ENCODE assay signal across 16 cellular contexts in the genomic region with DNA sequence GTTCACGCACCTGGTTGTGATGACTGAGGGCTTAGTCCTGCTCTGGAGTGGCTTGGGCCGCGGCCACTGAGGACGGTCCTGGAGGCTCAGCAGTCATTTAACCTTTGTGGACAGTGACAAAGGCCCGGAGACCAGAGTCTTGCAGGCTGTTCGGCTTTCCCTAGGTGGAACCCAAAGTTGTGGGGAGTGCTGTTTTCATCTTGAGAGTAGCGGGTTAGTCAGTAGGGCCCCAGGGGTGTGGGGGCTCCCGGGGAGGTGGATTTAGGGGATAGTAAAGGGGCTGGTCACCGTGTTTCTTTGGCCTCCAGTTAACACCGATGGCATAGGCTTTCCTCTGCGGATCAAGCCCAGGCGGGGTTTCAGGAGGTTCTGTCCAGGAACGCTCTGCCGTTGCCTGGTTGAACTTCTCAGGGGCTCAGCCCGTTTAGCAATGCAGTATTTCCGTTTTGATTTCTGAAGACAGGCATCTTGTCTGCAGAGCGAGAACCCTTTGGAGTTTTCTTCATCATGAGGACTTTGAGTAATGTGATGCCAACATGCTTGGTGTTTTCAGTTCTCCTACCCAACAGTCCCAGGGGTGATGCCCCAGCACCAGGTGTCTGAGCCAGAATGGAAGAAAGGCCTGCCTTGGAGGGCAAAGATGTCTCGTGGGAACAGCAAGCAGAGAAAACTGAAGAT. TPM values are rescaled to one million over a fixed set of nuclear protein-coding genes. Genes with fewer than 3 reads are reported as not detected.
DNase-seq lines count a peak whose midpoint lies in the region; ATAC-seq, FAIRE-seq and TF ChIP-seq lines count a peak whose summit lies in the region.
"Had no signal": no experiment of that assay in that cellular context is flagged by ENCODE, and none has a peak within 500 bp of the region (broad histone marks: within the 10 kb centered on the region; RNA-seq: fewer than 3 reads in every experiment).

No MANE protein-coding gene starts in this region.

- H3K4me1 ChIP-seq in HepG2 (ENCODE audit: insufficient read depth, low read length), result no peaks in the 10 kb centered on the region
- H3K4me1 ChIP-seq in right lobe of liver, result no peaks in the 10 kb centered on the region

- peaks cover 42% of the 10 kb centered on the region for H3K36me3 Mint-ChIP-seq in activated T-helper 17 cell treated with anti-CD3 and anti-CD28 coated beads, Interleukin-2, amount 50 U/mL, for 72 hours (ENCODE audit: low read depth)
- H3K36me3 Mint-ChIP-seq in memory B cell, result peaks cover 16% of the 10 kb centered on the region

- H4K20me1 ChIP-seq in HepG2 (ENCODE audit: insufficient read depth, low read length), result no peaks in the 10 kb centered on the region

- 7% methylated on average over 15 of the region's 18 CpGs for WGBS in HepG2 (ENCODE audit: low lambda C conversion rate)
- 52% methylated on average over 8 of the region's 18 CpGs for WGBS in right lobe of liver (ENCODE audit: insufficient coverage, low coverage, low lambda C conversion rate, missing lambda C conversion rate)

- in situ Hi-C loops in HepG2 (cut with HindIII; ENCODE audit: extremely low pct_ligation_motif_present, low pct_unique_long_range_greater_than_20kb), result no loop called here

- FAIRE-seq in HepG2 (lab: Jason Lieb, UNC), result no peak

- H3K9me3 ChIP-seq in HepG2 (ENCODE audit: low read length) (no peaks in the 10 kb centered on the region), right lobe of liver (no peaks in the 10 kb centered on the region)

- H3K27ac ChIP-seq in HepG2 (ENCODE audit: extremely low read length, insufficient read depth, low read length) (no peak overlapping the region), right lobe of liver (no peak overlapping the region)
- H3K27ac ChIP-seq: KMS-11 had no signal

- no peak overlapping the region for H3K4me3 Mint-ChIP-seq in activated T-helper 17 cell treated with anti-CD3 and anti-CD28 coated beads, Interleukin-2, amount 50 U/mL, for 72 hours
- no peak overlapping the region for H3K4me3 Mint-ChIP-seq in memory B cell

- no peaks in the 10 kb centered on the region for H3K27me3 Mint-ChIP-seq in activated T-helper 17 cell treated with anti-CD3 and anti-CD28 coated beads, Interleukin-2, amount 50 U/mL, for 72 hours
- no peaks in the 10 kb centered on the region for H3K27me3 Mint-ChIP-seq in memory B cell

- POLR2A ChIA-PET in HepG2 (lab: Yijun Ruan, JAX), result no interaction called here

- TF ChIP-seq EP300 in HepG2 (IDR thresholded peaks at IDR 0.05; ENCODE audit: low read depth in 2 of 2, low read length in 2 of 2), result no peak
- no peak for TF ChIP-seq EP300 in HepG2 (CRISPR knock-in tag; IDR thresholded peaks at IDR 0.05; ENCODE audit: borderline replicate concordance)

- BruUV-seq in HepG2 (replicated peaks; lab: Mats Ljungman, UMichigan), result no TSS peak

- CTCF ChIA-PET in HepG2 (lab: Yijun Ruan, JAX; ENCODE audit: low intra/inter-chr PET ratio, low total read pairs), result no interaction called here

- intact Hi-C loops in HepG2 (cut with micrococcal nuclease; ENCODE audit: unreplicated experiment) (no loop called here), right lobe of liver (cut with DNase I) (no loop called here)

- peak overlapping the region; percentile 71 for H3K27ac Mint-ChIP-seq in activated T-helper 17 cell treated with anti-CD3 and anti-CD28 coated beads, Interleukin-2, amount 50 U/mL, for 72 hours
- H3K27ac Mint-ChIP-seq in memory B cell, result peak overlapping the region; percentile 41

- TF ChIP-seq RAD21 in HepG2 (CRISPR knock-in tag; IDR thresholded peaks at IDR 0.05), result no peak

- H3K9me3 Mint-ChIP-seq in activated T-helper 17 cell treated with anti-CD3 and anti-CD28 coated beads, Interleukin-2, amount 50 U/mL, for 72 hours, result peaks cover 5% of the 10 kb centered on the region
- H3K9me3 Mint-ChIP-seq in memory B cell, result peaks cover 8% of the 10 kb centered on the region

- H3K4me3 ChIP-seq in HepG2 (replicated peaks in 1 of 3; ENCODE audit: insufficient read depth in 1 of 3, low read depth in 2 of 3, low read length in 3 of 3) (no peak overlapping the region), right lobe of liver (no peak overlapping the region)

- TF ChIP-seq POLR2A in HepG2 (IDR thresholded peaks at IDR 0.05; ENCODE audit: insufficient read depth in 1 of 2, low read depth in 2 of 2, low read length in 2 of 2) (no peak), right lobe of liver (IDR thresholded peaks at IDR 0.05) (no peak)

- H3K4me1 Mint-ChIP-seq in activated T-helper 17 cell treated with anti-CD3 and anti-CD28 coated beads, Interleukin-2, amount 50 U/mL, for 72 hours, result no peaks in the 10 kb centered on the region
- H3K4me1 Mint-ChIP-seq in memory B cell, result no peaks in the 10 kb centered on the region

- no peak for DNase-seq in HepG2 (ENCODE audit: low spot score)
- DNase-seq in right lobe of liver, result no peak
- no peak for DNase-seq in memory B cell (ENCODE audit: low spot score in 2 of 2)
- no peak for DNase-seq in NCI-H2196 (lab: John Stamatoyannopoulos, UW; ENCODE audit: unreplicated experiment)
- DNase-seq: ACHN, GOT3, NCI-H1092, NCI-H1694, NCI-H446 treated with DMSO at 0.1 percent for 48 hours, NCI-H774 had no signal

- TF ChIP-seq CTCF in HepG2 (CRISPR knock-in tag; IDR thresholded peaks at IDR 0.05) (no peak), right lobe of liver (IDR thresholded peaks at IDR 0.05) (no peak)

- ATAC-seq in HepG2 (no peak), right lobe of liver (no peak), memory B cell (ENCODE audit: low read depth) (no peak), HG03442 (IDR thresholded peaks at IDR 0.05; ENCODE audit: unreplicated experiment) (no peak), GM18909 (IDR thresholded peaks at IDR 0.05; ENCODE audit: poor library complexity, unreplicated experiment) (no peak)
- no peak for ATAC-seq in activated T-helper 17 cell treated with anti-CD3 and anti-CD28 coated beads, Interleukin-2, amount 50 U/mL, for 72 hours (replicated peaks)
- ATAC-seq: Right ventricle myocardium inferior had no signal

- no peak overlapping the region for H2AFZ ChIP-seq in HepG2 (ENCODE audit: low read length)

- H3K36me3 ChIP-seq in HepG2 (replicated peaks in 1 of 2; ENCODE audit: control insufficient read depth in 1 of 2, insufficient read depth in 2 of 2, low read length in 2 of 2) (no peaks in the 10 kb centered on the region), right lobe of liver (no peaks in the 10 kb centered on the region)

- H3K27me3 ChIP-seq in HepG2 (ENCODE audit: control insufficient read depth in 1 of 2, insufficient read depth in 2 of 2, low read length in 2 of 2), result peaks cover 29 to 74% of the 10 kb centered on the region in 2 experiments; a peak in 4 of 5 replicates
- no peaks in the 10 kb centered on the region for H3K27me3 ChIP-seq in right lobe of liver

- H3K4me2 ChIP-seq in HepG2 (ENCODE audit: low read depth, low read length), result no peak overlapping the region
- H3K4me2 ChIP-seq: KMS-11 had no signal

- no peak overlapping the region for H3K9ac ChIP-seq in HepG2 (ENCODE audit: insufficient read depth, low read depth, low read length)
- H3K9ac ChIP-seq: KMS-11 had no signal

- no peaks in the 10 kb centered on the region for H3K79me2 ChIP-seq in HepG2 (ENCODE audit: insufficient read depth, low read length)

TF ChIP-seq in HepG2, 621 proteins besides CTCF, POLR2A, EP300 and RAD21 (continues in another document):
- TF ChIP-seq, protein P1, sequence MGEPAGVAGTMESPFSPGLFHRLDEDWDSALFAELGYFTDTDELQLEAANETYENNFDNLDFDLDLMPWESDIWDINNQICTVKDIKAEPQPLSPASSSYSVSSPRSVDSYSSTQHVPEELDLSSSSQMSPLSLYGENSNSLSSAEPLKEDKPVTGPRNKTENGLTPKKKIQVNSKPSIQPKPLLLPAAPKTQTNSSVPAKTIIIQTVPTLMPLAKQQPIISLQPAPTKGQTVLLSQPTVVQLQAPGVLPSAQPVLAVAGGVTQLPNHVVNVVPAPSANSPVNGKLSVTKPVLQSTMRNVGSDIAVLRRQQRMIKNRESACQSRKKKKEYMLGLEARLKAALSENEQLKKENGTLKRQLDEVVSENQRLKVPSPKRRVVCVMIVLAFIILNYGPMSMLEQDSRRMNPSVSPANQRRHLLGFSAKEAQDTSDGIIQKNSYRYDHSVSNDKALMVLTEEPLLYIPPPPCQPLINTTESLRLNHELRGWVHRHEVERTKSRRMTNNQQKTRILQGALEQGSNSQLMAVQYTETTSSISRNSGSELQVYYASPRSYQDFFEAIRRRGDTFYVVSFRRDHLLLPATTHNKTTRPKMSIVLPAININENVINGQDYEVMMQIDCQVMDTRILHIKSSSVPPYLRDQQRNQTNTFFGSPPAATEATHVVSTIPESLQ (CRISPR knock-in tag; conservative IDR thresholded peaks at IDR 0.05), result no peak
- no peak for TF ChIP-seq ZNF776 (CRISPR knock-in tag; IDR thresholded peaks at IDR 0.05)

RNA-seq across cellular contexts. Expression of a gene that starts 31.8 kb away (rescaled TPM):
- total RNA-seq in HepG2 (2016; rRNA removed; fragmentation: Illumina TruSeq; extraction: Trizol) (not detected in 2 replicates), right lobe of liver (under 1 TPM; 0.04 to 0.25 (median 0.07) TPM)
- not detected in 2 replicates for total RNA-seq in HepG2 (2016; cell fraction: cytosol; rRNA removed; fragmentation: Illumina TruSeq; extraction: Trizol; ENCODE audit: low read depth)
- not detected in 2 replicates for total RNA-seq in HepG2 (2016; cell fraction: insoluble cytoplasmic fraction; rRNA removed; fragmentation: Illumina TruSeq; extraction: Trizol)
- total RNA-seq in HepG2 (2016; cell fraction: membrane; rRNA removed; fragmentation: Illumina TruSeq; extraction: Trizol), result not detected in 2 replicates
- not detected in 2 replicates for total RNA-seq in HepG2 (2016; cell fraction: nucleus; rRNA removed; fragmentation: Illumina TruSeq; extraction: Trizol)
- polyA plus RNA-seq in HepG2 (2011; rRNA removed), result not detected in 2 replicates
- polyA plus RNA-seq in HepG2 (2011; cell fraction: cytosol; rRNA removed), result not detected in 2 replicates
- not detected in 2 replicates for polyA plus RNA-seq in HepG2 (2011; cell fraction: nucleus; rRNA removed)
- not detected in 2 replicates for polyA plus RNA-seq in HepG2 (2012)
- polyA plus RNA-seq in HepG2 (2016; cell fraction: cytosol; fragmentation: Illumina TruSeq; extraction: Trizol; ENCODE audit: low read depth), result not detected in 2 replicates
- not detected in 2 replicates for polyA plus RNA-seq in HepG2 (2016; cell fraction: insoluble cytoplasmic fraction; fragmentation: Illumina TruSeq; extraction: Trizol; ENCODE audit: low read depth)
- polyA plus RNA-seq in HepG2 (2016; cell fraction: membrane; fragmentation: Illumina TruSeq; extraction: Trizol; ENCODE audit: low read depth), result not detected in 2 replicates
- polyA plus RNA-seq in HepG2 (2016; cell fraction: nucleus; fragmentation: Illumina TruSeq; extraction: Trizol; ENCODE audit: insufficient read depth, low read depth), result not detected in 2 replicates
- polyA minus RNA-seq in HepG2 (2011; rRNA and poly(A)+ RNA removed; ENCODE audit: low replicate concordance), result not detected in 2 replicates
- not detected in 2 replicates for polyA minus RNA-seq in HepG2 (2011; cell fraction: cytosol; rRNA and poly(A)+ RNA removed)
- not detected in 2 replicates for polyA minus RNA-seq in HepG2 (2011; cell fraction: nucleus; rRNA and poly(A)+ RNA removed)
- 10 to 100 TPM; 13.5 to 17.8 TPM for total RNA-seq in activated T-helper 17 cell treated with anti-CD3 and anti-CD28 coated beads, Interleukin-2, amount 50 U/mL, for 72 hours
- total RNA-seq: MCF 10A had no signal

Comparison
In these comparisons a context has a peak if more than half of its experiments do, and no peak if none do; other contexts are left out.
1. RNA of a gene that starts 31.8 kb away (total RNA-seq): 13.5 to 17.8 TPM in activated T-helper 17 cell treated with anti-CD3 and anti-CD28 coated beads, Interleukin-2, amount 50 U/mL, for 72 hours; 0.04 to 0.25 TPM in right lobe of liver and not detected in HepG2; every median in the first group is over 10 times any median in the second.